Comparison of ENCODE assay signal across 1 cellular context in genomic region chr6:145148392-145149175, GRCh38.
TF ChIP-seq lines count a peak whose summit lies in the region.

No MANE protein-coding gene starts in this region.

TF ChIP-seq in SK-N-SH treated with all-trans-retinoic acid at 6 μM for 48 hours, 23 proteins besides CTCF, POLR2A, EP300 and RAD21 (continued from another document):
- TF ChIP-seq POU6F1 (CRISPR knock-in tag; IDR thresholded peaks at IDR 0.05; ENCODE audit: borderline replicate concordance, low read depth), result no peak
- TF ChIP-seq PATZ1 (CRISPR knock-in tag; IDR thresholded peaks at IDR 0.05; ENCODE audit: borderline replicate concordance), result no peak
- TF ChIP-seq ZNF70 (CRISPR knock-in tag; IDR thresholded peaks at IDR 0.05), result no peak
- TF ChIP-seq BACH2 (CRISPR knock-in tag; IDR thresholded peaks at IDR 0.05; ENCODE audit: borderline replicate concordance), result no peak
- TF ChIP-seq ARNTL (CRISPR knock-in tag; IDR thresholded peaks at IDR 0.05; ENCODE audit: borderline replicate concordance, low read depth), result no peak
